ENCODE assay signal across 8 cellular contexts in the genomic region with DNA sequence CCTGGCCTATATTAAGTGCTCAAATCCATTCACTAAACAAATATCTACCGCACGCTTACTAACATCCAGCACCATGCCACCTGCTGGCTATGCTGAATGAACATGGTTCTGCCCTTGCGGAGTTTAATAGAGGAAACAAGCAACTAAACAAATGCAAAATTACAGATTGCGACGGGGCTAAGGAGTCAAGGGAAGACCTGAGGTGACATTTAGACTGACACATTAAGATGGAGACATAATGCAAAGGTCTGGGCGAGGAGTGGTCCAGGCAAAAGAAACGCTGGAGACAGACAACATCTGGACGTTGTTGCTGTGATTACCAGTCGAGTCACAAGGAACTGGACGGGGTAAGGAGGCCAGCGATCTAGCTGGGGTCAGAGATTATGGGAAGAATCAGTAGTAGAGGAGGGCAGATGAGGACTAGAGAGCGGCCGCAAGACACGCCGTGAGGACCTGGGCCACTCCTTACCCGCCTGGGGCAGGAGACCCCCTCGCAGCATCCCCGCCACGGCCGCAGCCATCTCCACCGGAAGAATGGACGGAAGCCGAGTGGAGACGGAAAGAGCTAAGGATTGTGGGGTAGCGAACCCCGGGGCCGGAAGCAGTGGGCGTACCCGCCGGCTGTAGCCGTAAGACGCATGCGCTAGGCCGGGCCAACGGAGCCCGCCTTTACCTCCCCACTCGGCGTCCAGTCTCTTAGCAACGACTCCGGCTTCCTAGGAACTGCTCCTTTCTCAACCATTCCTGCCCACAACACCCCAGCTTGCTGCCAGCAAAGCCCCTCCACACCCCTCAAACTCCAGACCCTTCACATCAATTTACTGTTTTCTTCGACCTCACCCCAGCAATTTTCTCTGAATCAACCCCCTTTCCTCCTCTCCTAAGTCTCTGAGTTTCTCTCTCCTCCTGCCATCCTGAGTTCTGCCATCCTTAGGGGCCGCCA. TPM values are rescaled to one million over a fixed set of nuclear protein-coding genes. Genes with fewer than 3 reads are reported as not detected.
DNase-seq lines count a peak whose midpoint lies in the region; ATAC-seq, FAIRE-seq and TF ChIP-seq lines count a peak whose summit lies in the region.

Gene LRRC46 (plus strand): TSS at position 680 of the 943 bp plus-strand sequence. CDS start 320 bp downstream, outside the sequence.
Gene MRPL10 (minus strand): TSS at position 551 of the 943 bp plus-strand sequence. CDS start 30 bp downstream, at position 521.

- no peak for FAIRE-seq in bronchial epithelial cell (lab: Jason Lieb, UNC)

- H3K4me1 Mint-ChIP-seq in immature natural killer cell: peaks cover 44 to 61% of the 10 kb centered on the region in 2 donors

- H3K27me3 ChIP-seq in WERI-Rb-1 (ENCODE audit: insufficient read depth, low read depth, severe bottlenecking) (no peaks in the 10 kb centered on the region), bronchial epithelial cell (ENCODE audit: control insufficient read depth, insufficient read depth, low read length) (no peaks in the 10 kb centered on the region)

- H3K4me3 ChIP-seq in WERI-Rb-1 (ENCODE audit: low read depth, low read length): peak within 1 kb of the TSS; percentile 78
- peak within 1 kb of the TSS; percentile 90 for H3K4me3 ChIP-seq in bronchial epithelial cell (ENCODE audit: low read depth, low read length)

- peak within 1 kb of the TSS; percentile 96 to 100 (median 98) for H3K27ac Mint-ChIP-seq in immature natural killer cell

- H3K36me3 ChIP-seq in WERI-Rb-1: peaks cover 28% of the 10 kb centered on the region
- peaks cover 20% of the 10 kb centered on the region for H3K36me3 ChIP-seq in bronchial epithelial cell (ENCODE audit: control insufficient read depth, insufficient read depth, low read length)

- H3K4me3 Mint-ChIP-seq in immature natural killer cell: peak within 1 kb of the TSS; percentile 91 to 98 (median 94)

- H3K9me3 Mint-ChIP-seq in immature natural killer cell: no peaks in the 10 kb centered on the region

- H3K27ac ChIP-seq in WERI-Rb-1: peak within 1 kb of the TSS; percentile 70

- H3K27me3 Mint-ChIP-seq in immature natural killer cell (ENCODE audit: low read depth in 3 of 3): peaks cover 17 to 36% (median 24%) of the 10 kb centered on the region in 3 donors

- TF ChIP-seq CTCF in WERI-Rb-1 (IDR thresholded peaks at IDR 0.05; ENCODE audit: low read depth, low read length) (peak; percentile 26; the same call in 1 of the 2 replicates), bronchial epithelial cell (IDR thresholded peaks at IDR 0.05; ENCODE audit: insufficient read depth, low read length, severe bottlenecking) (peak; percentile 34)

- ATAC-seq in GM18873 (IDR thresholded peaks at IDR 0.05; ENCODE audit: low FRiP score, unreplicated experiment) (peak; percentile 68), HG03139 (IDR thresholded peaks at IDR 0.05; ENCODE audit: unreplicated experiment) (peak; percentile 81)

- no peaks in the 10 kb centered on the region for H3K9me3 ChIP-seq in WERI-Rb-1 (ENCODE audit: severe bottlenecking)

- DNase-seq in AG08396 (ENCODE audit: low spot score) (peak; percentile 99), NCI-H2196 treated with DMSO at 0.1 percent for 48 hours (lab: John Stamatoyannopoulos, UW; ENCODE audit: unreplicated experiment) (peak; percentile 94), WERI-Rb-1 (peak; percentile 97), bronchial epithelial cell (ENCODE audit: low read depth) (peak; percentile 85), immature natural killer cell (peak; percentile 92 to 94 (median 93)), smooth muscle cell of the brain vasculature (ENCODE audit: low read depth, low spot score) (peak; percentile 70)

- H3K36me3 Mint-ChIP-seq in immature natural killer cell: peaks cover 7 to 15% (median 7%) of the 10 kb centered on the region in 3 donors

RNA-seq across cellular contexts. Expression of gene LRRC46, which starts in this region (rescaled TPM):
- not detected in 2 replicates for total RNA-seq in bronchial epithelial cell
- polyA plus RNA-seq in immature natural killer cell: under 1 TPM in 2 of 3 donors, not detected in 1; 0.66 to 0.82 TPM

RNA-seq across cellular contexts. Expression of gene MRPL10, which starts in this region (rescaled TPM):
- total RNA-seq in bronchial epithelial cell: 9.6 and 14.0 TPM in 2 replicates
- 100 to 1,000 TPM in 2 of 3 donors, 10 to 100 TPM in 1; 50.5 to 189 (median 114) TPM for polyA plus RNA-seq in immature natural killer cell

Comparison
In these comparisons a context has a peak if more than half of its experiments do, and no peak if none do; other contexts are left out.
1. Peak in every context shown above with its lines: DNase-seq, ATAC-seq, H3K4me3 ChIP-seq and H3K27ac ChIP-seq.